ENCODE assay signal across 15 cellular contexts in the genomic region with DNA sequence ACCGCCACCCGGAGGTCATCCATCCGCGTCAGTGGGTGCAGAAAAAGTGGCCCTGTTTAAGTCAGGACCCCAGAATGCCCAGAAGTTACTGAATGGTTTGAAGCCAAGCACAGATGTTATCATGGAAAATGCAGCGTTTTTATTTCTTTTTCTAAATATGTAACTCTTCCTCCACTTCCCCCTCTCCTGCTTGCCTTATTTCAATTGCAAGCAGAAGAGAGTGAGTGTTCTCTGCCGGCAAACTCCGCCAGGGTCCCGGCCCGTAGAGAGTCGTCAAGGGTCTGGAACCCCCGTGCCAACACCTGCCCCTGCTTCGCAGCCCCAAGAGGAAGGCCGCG. TPM values are rescaled to one million over a fixed set of nuclear protein-coding genes. Genes with fewer than 3 reads are reported as not detected.
DNase-seq lines count a peak whose midpoint lies in the region; ATAC-seq, FAIRE-seq and TF ChIP-seq lines count a peak whose summit lies in the region.
"Had no signal": no experiment of that assay in that cellular context is flagged by ENCODE, and none has a peak within 500 bp of the region (broad histone marks: within the 10 kb centered on the region; RNA-seq: fewer than 3 reads in every experiment).

No MANE protein-coding gene starts in this region.

- 42 to 63% methylated on average over 14 of the region's 14 CpGs for WGBS in pancreas, 2 donors
- WGBS in stomach, 5 donors: 21 to 56% (median 33%) methylated on average over 14 of the region's 14 CpGs

- peak overlapping the region; percentile 26 for H3K4me3 ChIP-seq in iPS-15b (ENCODE audit: low read depth, low read length)
- peak overlapping the region in 2 of 4 donors; percentile 68 to 83 for H3K4me3 ChIP-seq in pancreas
- no peak overlapping the region for H3K4me3 ChIP-seq in mucosa of descending colon
- no peak overlapping the region for H3K4me3 ChIP-seq in stomach

- POLR2A ChIA-PET in WTC11 (lab: Charles Lee): no interaction called here

- no peak overlapping the region for H3K9ac ChIP-seq in iPS-15b (ENCODE audit: low read depth, low read length)

- H3K27ac Mint-ChIP-seq in activated T-cell treated with anti-CD3 and anti-CD28 coated beads, Interleukin-2, amount 50 U/mL, for 72 hours: no peak overlapping the region
- H3K27ac Mint-ChIP-seq in WTC11: no peak overlapping the region

- H3K4me1 Mint-ChIP-seq in activated T-cell treated with anti-CD3 and anti-CD28 coated beads, Interleukin-2, amount 50 U/mL, for 72 hours (ENCODE audit: low read depth): peaks cover 40% of the 10 kb centered on the region
- peaks cover 50% of the 10 kb centered on the region for H3K4me1 Mint-ChIP-seq in WTC11

- intact Hi-C loops in pancreas (cut with DNase I): no loop called here
- intact Hi-C loops in mucosa of descending colon (cut with DNase I, micrococcal nuclease): no loop called here
- intact Hi-C loops in stomach (cut with DNase I; ENCODE audit: low total_unique reads): no loop called here

- DNase-seq in activated T-cell treated with anti-CD3 and anti-CD28 coated beads, Interleukin-2, amount 50 U/mL, for 72 hours: no peak
- no peak for DNase-seq in activated T-cell treated with anti-CD3 and anti-CD28 coated beads for 4 hours
- DNase-seq in WTC11 (ENCODE audit: low spot score): peak; percentile 15
- DNase-seq in pancreas: peak in 1 of 6 donors; percentile 8
- DNase-seq in mucosa of descending colon: no peak
- DNase-seq in stomach: no peak
- DNase-seq in effector CD8-positive, alpha-beta T cell (lab: John Stamatoyannopoulos, UW): no peak
- DNase-seq: KBM-7, NCI-H1436 treated with DMSO at 0.1 percent for 48 hours, NCI-H226, NCI-H69 had no signal

- peaks cover 0 to 1% of the 10 kb centered on the region in 2 donors for H3K36me3 Mint-ChIP-seq in activated T-cell treated with anti-CD3 and anti-CD28 coated beads, Interleukin-2, amount 50 U/mL, for 72 hours (ENCODE audit: insufficient read depth in 2 of 2)
- H3K36me3 Mint-ChIP-seq in WTC11: peaks cover 3% of the 10 kb centered on the region; the same call in 1 of the 2 replicates

- FAIRE-seq in pancreas (lab: Jason Lieb, UNC): no peak
- FAIRE-seq: GM18507 had no signal

- no peaks in the 10 kb centered on the region for H3K9me3 Mint-ChIP-seq in activated T-cell treated with anti-CD3 and anti-CD28 coated beads, Interleukin-2, amount 50 U/mL, for 72 hours
- H3K9me3 Mint-ChIP-seq in WTC11: no peaks in the 10 kb centered on the region

- H3K27ac ChIP-seq in pancreas (peak overlapping the region; percentile 56 to 87 (median 66)), stomach (no peak overlapping the region)
- H3K27ac ChIP-seq: C4-2B had no signal

- CTCF ChIA-PET in WTC11 (lab: Charles Lee): interaction anchor here (1.3 to 4.3 kb wide), 3 partner anchors 35 to 92 kb away, joined by 7 to 35 read pairs (median 17); no protein-coding TSS in a partner anchor

- no peak for TF ChIP-seq POLR2A in stomach (IDR thresholded peaks at IDR 0.05)

- no peak for TF ChIP-seq EP300 in stomach (IDR thresholded peaks at IDR 0.05)

- ATAC-seq in activated T-cell treated with anti-CD3 and anti-CD28 coated beads, Interleukin-2, amount 50 U/mL, for 72 hours (replicated peaks in 1 of 2): no peak
- ATAC-seq in WTC11 (no peak), pancreas (no peak), mucosa of descending colon (no peak)

- H3K4me1 ChIP-seq in iPS-15b (ENCODE audit: control insufficient read depth, insufficient read depth, low read length) (peaks cover 2% of the 10 kb centered on the region), pancreas (peaks cover 0 to 10% (median 0%) of the 10 kb centered on the region in 3 donors), mucosa of descending colon (ENCODE audit: low read depth) (peaks cover 35% of the 10 kb centered on the region), stomach (peaks cover 37 to 67% (median 51%) of the 10 kb centered on the region in 4 donors)

- H3K27me3 ChIP-seq in iPS-15b (ENCODE audit: control insufficient read depth, insufficient read depth, low read length): peaks cover 99% of the 10 kb centered on the region
- H3K27me3 ChIP-seq in pancreas: no peaks in the 10 kb centered on the region
- H3K27me3 ChIP-seq in stomach: peaks cover 33 to 100% (median 85%) of the 10 kb centered on the region in 3 donors

- no peaks in the 10 kb centered on the region for H3K9me3 ChIP-seq in iPS-15b (ENCODE audit: control insufficient read depth, insufficient read depth, low read length)
- H3K9me3 ChIP-seq in pancreas: no peaks in the 10 kb centered on the region
- no peaks in the 10 kb centered on the region for H3K9me3 ChIP-seq in mucosa of descending colon
- H3K9me3 ChIP-seq in stomach: no peaks in the 10 kb centered on the region

- peak overlapping the region; percentile 15 to 69 for H3K4me3 Mint-ChIP-seq in activated T-cell treated with anti-CD3 and anti-CD28 coated beads, Interleukin-2, amount 50 U/mL, for 72 hours
- no peak overlapping the region; the same call in 1 of the 2 replicates for H3K4me3 Mint-ChIP-seq in WTC11

- H3K36me3 ChIP-seq in iPS-15b (ENCODE audit: control insufficient read depth, insufficient read depth, low read length) (no peaks in the 10 kb centered on the region), pancreas (peaks cover 0 to 6% (median 0%) of the 10 kb centered on the region in 3 donors), mucosa of descending colon (ENCODE audit: low read depth) (no peaks in the 10 kb centered on the region), stomach (no peaks in the 10 kb centered on the region)

- TF ChIP-seq CTCF in WTC11 (IDR thresholded peaks at IDR 0.05) (no peak), pancreas (IDR thresholded peaks at IDR 0.05) (no peak), mucosa of descending colon (IDR thresholded peaks at IDR 0.05) (no peak), stomach (IDR thresholded peaks at IDR 0.05) (no peak)

- H3K27me3 Mint-ChIP-seq in activated T-cell treated with anti-CD3 and anti-CD28 coated beads, Interleukin-2, amount 50 U/mL, for 72 hours (ENCODE audit: low read depth): peaks cover 78% of the 10 kb centered on the region
- peaks cover 99% of the 10 kb centered on the region for H3K27me3 Mint-ChIP-seq in WTC11 (ENCODE audit: low read depth)

TF ChIP-seq in WTC11, 78 proteins besides CTCF, POLR2A, EP300 and RAD21:
- TF ChIP-seq, protein P1, sequence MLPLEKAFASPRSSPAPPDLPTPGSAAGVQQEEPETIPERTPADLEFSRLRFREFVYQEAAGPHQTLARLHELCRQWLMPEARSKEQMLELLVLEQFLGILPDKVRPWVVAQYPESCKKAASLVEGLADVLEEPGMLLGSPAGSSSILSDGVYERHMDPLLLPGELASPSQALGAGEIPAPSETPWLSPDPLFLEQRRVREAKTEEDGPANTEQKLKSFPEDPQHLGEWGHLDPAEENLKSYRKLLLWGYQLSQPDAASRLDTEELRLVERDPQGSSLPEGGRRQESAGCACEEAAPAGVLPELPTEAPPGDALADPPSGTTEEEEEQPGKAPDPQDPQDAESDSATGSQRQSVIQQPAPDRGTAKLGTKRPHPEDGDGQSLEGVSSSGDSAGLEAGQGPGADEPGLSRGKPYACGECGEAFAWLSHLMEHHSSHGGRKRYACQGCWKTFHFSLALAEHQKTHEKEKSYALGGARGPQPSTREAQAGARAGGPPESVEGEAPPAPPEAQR (CRISPR knock-in tag; IDR thresholded peaks at IDR 0.05): no peak

RNA-seq across cellular contexts. Expression of a gene that starts 0.9 kb away (rescaled TPM):
- total RNA-seq in activated T-cell treated with anti-CD3 and anti-CD28 coated beads, Interleukin-2, amount 50 U/mL, for 72 hours: not detected
- total RNA-seq in WTC11 (2021) (not detected in 3 replicates), pancreas (10 to 100 TPM in 5 of 6 donors, 1 to 10 TPM in 1; 8.0 to 17.1 (median 12.3) TPM), mucosa of descending colon (1 to 10 TPM in 1 of 3 donors, under 1 TPM in 1, not detected in 1; 0.72 to 1.5 TPM), stomach (under 1 TPM in 2 of 5 donors, not detected in 3; 0.29 to 0.92 TPM)
- polyA plus RNA-seq in pancreas (10 to 100 TPM; 15.7 to 26.1 TPM), stomach (1 to 10 TPM in 2 of 3 donors, under 1 TPM in 1; 0.13 to 1.8 (median 1.2) TPM)
- total RNA-seq: A172 had no signal

RNA-seq across cellular contexts. Expression of a gene that starts 50.2 kb away (rescaled TPM):
- not detected for total RNA-seq in activated T-cell treated with anti-CD3 and anti-CD28 coated beads, Interleukin-2, amount 50 U/mL, for 72 hours
- 0.09 to 0.44 TPM (median 0.11 TPM) in 3 replicates for total RNA-seq in WTC11 (2021)
- 1 to 10 TPM; 2.8 to 6.0 (median 4.8) TPM for total RNA-seq in pancreas
- 1 to 10 TPM; 3.5 to 6.9 TPM for polyA plus RNA-seq in pancreas
- 100 to 1,000 TPM; 113 to 349 (median 240) TPM for total RNA-seq in mucosa of descending colon
- 100 to 1,000 TPM in 1 of 5 donors, 1 to 10 TPM in 1, not detected in 3; 2.4 to 106 TPM for total RNA-seq in stomach
- polyA plus RNA-seq in stomach: under 1 TPM in 2 of 3 donors, not detected in 1; 0.03 to 0.12 TPM
- total RNA-seq: A172 had no signal

Comparison
In these comparisons a context has a peak if more than half of its experiments do, and no peak if none do; other contexts are left out.
1. H3K27ac ChIP-seq: peak in pancreas (4 of 4); none in stomach (0 of 5).